In the genomic region with DNA sequence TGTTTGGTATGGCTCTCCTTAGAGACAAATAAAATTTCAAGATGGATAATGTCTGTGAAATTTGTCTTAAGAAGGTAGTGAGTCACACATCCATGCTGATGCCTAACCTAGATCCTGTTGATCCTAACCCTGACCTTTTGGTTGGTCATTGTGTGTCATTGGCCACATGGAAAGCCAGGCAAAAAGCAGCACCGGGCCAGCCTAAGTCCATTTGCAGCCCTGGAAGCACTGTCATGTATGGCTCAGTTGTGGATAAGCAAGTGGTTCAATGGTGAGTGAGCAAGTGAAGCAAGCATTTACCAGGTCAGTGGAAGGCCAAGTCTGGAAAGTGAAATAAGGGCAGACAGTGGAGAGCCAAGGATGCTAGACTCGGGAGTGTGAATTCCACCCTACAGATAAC, we compare ENCODE assay signal across 19 cellular contexts.
"Had no signal": no experiment of that assay in that cellular context is flagged by ENCODE, and none has a peak within 500 bp of the region (broad histone marks: within the 10 kb centered on the region; RNA-seq: fewer than 3 reads in every experiment).

No MANE protein-coding gene starts in this region.

- H3K27me3 ChIP-seq: brain microvascular endothelial cell, upper lobe of left lung had no signal

- ATAC-seq: effector memory CD8-positive, alpha-beta T cell; heart left ventricle; psoas muscle; sciatic nerve had no signal

- H3K9me3 ChIP-seq: psoas muscle, upper lobe of left lung had no signal

- H3K4me3 ChIP-seq: heart left ventricle, left ventricle myocardium inferior, psoas muscle, upper lobe of left lung had no signal

- FAIRE-seq: frontal cortex had no signal

- H3K4me1 ChIP-seq: psoas muscle, upper lobe of left lung had no signal

- DNase-seq: activated CD4-positive, alpha-beta T cell treated with anti-CD3 and anti-CD28 coated beads, Interleukin-2, amount 50 U/mL, for 4 hours; activated CD4-positive, CD25-positive, alpha-beta regulatory T cell treated with anti-CD3 and anti-CD28 coated beads, Interleukin-2, amount 50 U/mL, for 72 hours; activated effector memory CD4-positive, alpha-beta T cell treated with Interleukin-2 at 50 U/mL for 16 hours; activated T-cell treated with anti-CD3 and anti-CD28 coated beads, Interleukin-2, amount 50 U/mL, for 1 hour; amygdala; brain microvascular endothelial cell; cerebellar nuclear complex; effector memory CD8-positive, alpha-beta T cell; heart left ventricle; islet precursor cell; left ventricle myocardium inferior; mesendoderm; psoas muscle; stimulated activated CD4-positive, alpha-beta T cell treated with anti-CD3 and anti-CD28 coated beads, Interleukin-2, amount 100 ng/mL, for 24 hours; stimulated activated naive CD4-positive, alpha-beta T cell had no signal

- H3K36me3 ChIP-seq: brain microvascular endothelial cell, heart left ventricle, left ventricle myocardium inferior, upper lobe of left lung had no signal

- H3K27ac ChIP-seq: brain microvascular endothelial cell, epithelial cell of prostate, heart left ventricle, left ventricle myocardium inferior, psoas muscle, upper lobe of left lung had no signal
